17 cellular contexts compared by ENCODE assay signal in the genomic region with DNA sequence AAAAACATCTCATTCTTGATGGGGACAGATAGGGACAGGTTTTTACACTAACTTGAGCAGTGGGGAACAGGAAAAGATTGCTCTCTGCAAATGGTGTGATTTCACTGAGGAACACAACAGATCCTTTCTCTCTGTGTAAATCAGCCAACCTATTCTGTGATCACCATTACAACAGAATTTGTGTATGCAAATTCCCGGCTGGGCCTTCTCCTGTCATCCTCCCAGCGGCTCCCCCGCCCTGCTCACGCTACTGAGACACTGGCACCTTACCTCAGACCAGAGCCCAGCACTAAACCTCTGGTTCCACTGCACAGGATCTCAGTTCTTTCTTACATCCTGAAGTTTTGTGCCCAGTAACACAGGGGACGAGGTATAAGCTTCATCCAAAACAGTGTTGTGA.
"Had no signal": no experiment of that assay in that cellular context is flagged by ENCODE, and none has a peak within 500 bp of the region (broad histone marks: within the 10 kb centered on the region; RNA-seq: fewer than 3 reads in every experiment).

No MANE protein-coding gene starts in this region.

- H3K27me3 ChIP-seq: body of pancreas, hepatocyte had no signal

- H3K9ac ChIP-seq: parathyroid adenoma had no signal

- H3K9me3 ChIP-seq: body of pancreas had no signal

- H3K4me3 Mint-ChIP-seq: activated T-cell treated with anti-CD3 and anti-CD28 coated beads, Interleukin-2, amount 50 U/mL, for 4 hours; effector memory CD8-positive, alpha-beta T cell; memory B cell; stimulated activated naive CD8-positive, alpha-beta T cell treated with anti-CD3 and anti-CD28 coated beads, Interleukin-15, amount 100 ng/mL, for 72 hours had no signal

- ATAC-seq: activated naive CD4-positive, alpha-beta T cell treated with anti-CD3 and anti-CD28 coated beads, Interleukin-2, amount 50 U/mL, for 72 hours; activated T-cell treated with anti-CD3 and anti-CD28 coated beads, Interleukin-2, amount 50 U/mL, for 4 hours; body of pancreas; effector memory CD8-positive, alpha-beta T cell; left lobe of liver; stimulated activated naive CD8-positive, alpha-beta T cell treated with anti-CD3 and anti-CD28 coated beads, Interleukin-15, amount 100 ng/mL, for 72 hours had no signal

- H3K9me3 Mint-ChIP-seq: activated T-cell treated with anti-CD3 and anti-CD28 coated beads, Interleukin-2, amount 50 U/mL, for 4 hours; effector memory CD8-positive, alpha-beta T cell; memory B cell; stimulated activated naive CD8-positive, alpha-beta T cell treated with anti-CD3 and anti-CD28 coated beads, Interleukin-15, amount 100 ng/mL, for 72 hours had no signal

- H3K4me3 ChIP-seq: body of pancreas, hepatocyte had no signal

- H3K4me1 ChIP-seq: parathyroid adenoma had no signal

- H3K27ac Mint-ChIP-seq: activated naive CD4-positive, alpha-beta T cell treated with anti-CD3 and anti-CD28 coated beads, Interleukin-2, amount 50 U/mL, for 72 hours; memory B cell had no signal

- H3K27ac ChIP-seq: body of pancreas, hepatocyte, parathyroid adenoma had no signal

- H2AFZ ChIP-seq: hepatocyte, parathyroid adenoma had no signal

- DNase-seq: activated CD4-positive, alpha-beta T cell treated with anti-CD3 and anti-CD28 coated beads for 1 hour; activated CD4-positive, alpha-beta T cell treated with anti-CD3 and anti-CD28 coated beads, Interleukin-2, amount 50 U/mL, for 48 hours; activated effector memory CD4-positive, alpha-beta T cell treated with anti-CD3 and anti-CD28 coated beads, Interleukin-2, amount 50 U/mL, for 16 hours; activated T-cell treated with anti-CD3 and anti-CD28 coated beads, Interleukin-2, amount 50 U/mL, for 4 hours; amniotic stem cell; body of pancreas; effector memory CD8-positive, alpha-beta T cell; islet precursor cell; retina; stimulated activated CD4-positive, alpha-beta T cell treated with anti-CD3 and anti-CD28 coated beads, Interleukin-15, amount 100 ng/mL, for 24 hours; stimulated activated CD4-positive, alpha-beta T cell treated with anti-CD3 and anti-CD28 coated beads, Interleukin-4, amount 100 ng/mL, for 24 hours; stimulated activated naive CD8-positive, alpha-beta T cell treated with anti-CD3 and anti-CD28 coated beads, Interleukin-15, amount 100 ng/mL, for 72 hours had no signal

- H3K79me2 ChIP-seq: hepatocyte, parathyroid adenoma had no signal

- H3K27me3 Mint-ChIP-seq: effector memory CD8-positive, alpha-beta T cell; memory B cell; stimulated activated naive CD8-positive, alpha-beta T cell treated with anti-CD3 and anti-CD28 coated beads, Interleukin-15, amount 100 ng/mL, for 72 hours had no signal

- H3K4me2 ChIP-seq: hepatocyte had no signal
